27 cellular contexts compared by ENCODE assay signal in the genomic region with DNA sequence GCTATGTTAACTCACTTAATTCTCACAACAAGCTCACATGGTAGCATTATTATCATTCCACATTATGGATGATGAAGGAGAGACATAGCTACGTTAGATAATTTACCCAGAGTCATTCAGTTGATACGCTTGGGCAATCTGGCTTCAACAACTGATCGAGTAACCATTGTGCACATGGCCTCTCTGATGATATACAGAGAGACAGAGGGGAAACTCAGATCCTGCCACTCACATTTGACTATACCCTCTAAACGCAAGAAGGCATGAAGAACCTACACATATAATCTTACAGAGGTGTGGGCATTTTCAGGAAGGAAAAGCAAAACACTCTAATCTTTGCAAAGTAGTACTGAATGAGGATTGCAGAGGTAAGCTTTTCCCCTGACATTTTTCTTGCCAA.
A peak's percentile ranks its signal among the peaks of the same experiment; 100 is the strongest.
DNase-seq lines count a peak whose midpoint lies in the region; ATAC-seq, FAIRE-seq and TF ChIP-seq lines count a peak whose summit lies in the region.
"Had no signal": no experiment of that assay in that cellular context is flagged by ENCODE, and none has a peak within 500 bp of the region (broad histone marks: within the 10 kb centered on the region; RNA-seq: fewer than 3 reads in every experiment).

No MANE protein-coding gene starts in this region.

- no peak overlapping the region for H3K9ac ChIP-seq in GM12878 (ENCODE audit: control insufficient read depth, insufficient read depth, low read length)
- H3K9ac ChIP-seq in mesenchymal stem cell (ENCODE audit: low read length), result no peak overlapping the region
- H3K9ac ChIP-seq: BLaER1 treated with 17β-estradiol and CSF1 and Interleukin-3, amounts not matched to agents 10 nM and 100 nM; GM23248 had no signal

- no peak for FAIRE-seq in GM12878 (lab: Jason Lieb, UNC)
- FAIRE-seq: A549, D721Med, HepG2 had no signal

- no peaks in the 10 kb centered on the region for H3K79me1 ChIP-seq in mesenchymal stem cell (replicated peaks; ENCODE audit: low read length, poor library complexity, severe bottlenecking)

- in situ Hi-C loops in GM12878 (cut with MboI), result no loop called here

- H3K9me3 ChIP-seq in GM12878 (replicated peaks; ENCODE audit: control insufficient read depth, insufficient read depth, low read length) (no peaks in the 10 kb centered on the region), mesenchymal stem cell (ENCODE audit: control insufficient read depth, low read length) (no peaks in the 10 kb centered on the region)
- H3K9me3 ChIP-seq: A549; BLaER1 treated with 17β-estradiol and CSF1 and Interleukin-3, amounts not matched to agents 10 nM and 100 nM had no signal

- POLR2A ChIA-PET in GM12878 (lab: Charles Lee), result interaction anchor here (1.0 to 2.0 kb wide), 3 partner anchors 10 to 37 kb away, joined by 3 to 11 read pairs (median 3); no protein-coding TSS in a partner anchor

- H2AFZ ChIP-seq in GM12878 (ENCODE audit: control insufficient read depth, low read depth, low read length) (no peak overlapping the region), mesenchymal stem cell (ENCODE audit: low read depth, low read length) (no peak overlapping the region)
- H2AFZ ChIP-seq: GM23248 had no signal

- no peak for TF ChIP-seq CTCF in GM12878 (IDR thresholded peaks at IDR 0.05 in 2 of 3, conservative IDR thresholded peaks at IDR 0.05 in 1 of 3; ENCODE audit: control insufficient read depth in 2 of 3, extremely low read depth in 1 of 3, insufficient read depth in 1 of 3, low read depth in 3 of 3, low read length in 3 of 3)

- H3K14ac ChIP-seq in mesenchymal stem cell (ENCODE audit: low read length in 2 of 2), result no peak overlapping the region

- no peak for TF ChIP-seq RAD21 in GM12878 (IDR thresholded peaks at IDR 0.05; ENCODE audit: insufficient read depth, low read depth, low read length)

- no peaks in the 10 kb centered on the region for H3K36me3 ChIP-seq in GM12878 (ENCODE audit: control insufficient read depth in 2 of 2, insufficient read depth in 2 of 2, low read length in 1 of 2)
- H3K36me3 ChIP-seq in mesenchymal stem cell (ENCODE audit: control insufficient read depth in 1 of 2, insufficient read depth in 2 of 2, low read depth in 1 of 2, low read length in 2 of 2), result no peaks in the 10 kb centered on the region
- H3K36me3 ChIP-seq: BLaER1 treated with 17β-estradiol and CSF1 and Interleukin-3, amounts not matched to agents 10 nM and 100 nM had no signal

- no peak overlapping the region for H3K4me3 ChIP-seq in GM12878
- no peak overlapping the region for H3K4me3 ChIP-seq in mesenchymal stem cell (ENCODE audit: insufficient read depth in 1 of 2, low read depth in 1 of 2, low read length in 2 of 2)
- H3K4me3 ChIP-seq: A549; BLaER1 treated with 17β-estradiol and CSF1 and Interleukin-3, amounts not matched to agents 10 nM and 100 nM; GM23248 had no signal

- no peak overlapping the region for H2BK12ac ChIP-seq in mesenchymal stem cell (ENCODE audit: low read length in 2 of 2)

- no TSS peak for BruUV-seq in GM12878 (replicated peaks; lab: Mats Ljungman, UMichigan)

- CTCF ChIA-PET in GM12878 (lab: Yijun Ruan, JAX), result interaction anchor here (0.7 to 2.0 kb wide), 7 partner anchors 10 to 224 kb away, joined by 3 to 5 read pairs (median 3); no protein-coding TSS in a partner anchor

- H3K18ac ChIP-seq in mesenchymal stem cell (ENCODE audit: low read depth in 1 of 2, low read length in 2 of 2), result no peak overlapping the region

- H3K4me2 ChIP-seq in GM12878 (ENCODE audit: control insufficient read depth, insufficient read depth), result no peak overlapping the region
- no peak overlapping the region for H3K4me2 ChIP-seq in mesenchymal stem cell (ENCODE audit: low read length, poor library complexity, severe bottlenecking)
- H3K4me2 ChIP-seq: A549; BLaER1 treated with 17β-estradiol and CSF1 and Interleukin-3, amounts not matched to agents 10 nM and 100 nM had no signal

- no peak overlapping the region for H2BK120ac ChIP-seq in mesenchymal stem cell (ENCODE audit: low read depth, low read length)

- TF ChIP-seq POLR2A in GM12878 (IDR thresholded peaks at IDR 0.05; ENCODE audit: low read depth, low read length), result no peak

- SMC1A ChIA-PET in GM12878 (lab: Charles Lee; ENCODE audit: uncharacterized antibody, unreplicated experiment), result interaction anchor here (0.6 to 5.3 kb wide), 15 partner anchors 8 to 223 kb away, joined by 3 to 51 read pairs (median 3); no protein-coding TSS in a partner anchor

- WGBS in GM12878 (ENCODE audit: insufficient coverage, insufficient replicate concordance, low lambda C conversion rate, missing lambda C conversion rate), result 19% methylated on average over 4 of the region's 4 CpGs
- WGBS in mesenchymal stem cell, result 64% methylated on average over 3 of the region's 4 CpGs

- no peak overlapping the region for H3K4ac ChIP-seq in mesenchymal stem cell (ENCODE audit: low read depth in 1 of 2, low read length in 2 of 2)

- no peak overlapping the region for H3K23ac ChIP-seq in mesenchymal stem cell (ENCODE audit: low read length in 2 of 2)

- ATAC-seq in GM18861 (IDR thresholded peaks at IDR 0.05; ENCODE audit: unreplicated experiment), result peak; percentile 32
- peak; percentile 48 for ATAC-seq in GM18907 (IDR thresholded peaks at IDR 0.05; ENCODE audit: unreplicated experiment)
- ATAC-seq in HG02798 (IDR thresholded peaks at IDR 0.05; ENCODE audit: poor library complexity, unreplicated experiment), result peak; percentile 35
- ATAC-seq in GM12878, result no peak
- ATAC-seq: A549, HepG2, Panc1, T-cell had no signal

- no peak overlapping the region for H2BK15ac ChIP-seq in mesenchymal stem cell (ENCODE audit: low read depth, poor library complexity, severe bottlenecking)

- no peak for TF ChIP-seq EP300 in GM12878 (IDR thresholded peaks at IDR 0.05; ENCODE audit: borderline replicate concordance in 1 of 2, control insufficient read depth in 1 of 2, low read depth in 2 of 2, low read length in 2 of 2)

- no peaks in the 10 kb centered on the region for H4K20me1 ChIP-seq in GM12878 (ENCODE audit: control insufficient read depth, insufficient read depth)
- H4K20me1 ChIP-seq: BLaER1 treated with 17β-estradiol and CSF1 and Interleukin-3, amounts not matched to agents 10 nM and 100 nM had no signal

- intact Hi-C loops in GM12878 (cut with micrococcal nuclease; ENCODE audit: unreplicated experiment), result loop anchor here (5.0 kb wide), 1 partner anchor 150 kb away; no protein-coding TSS in a partner anchor

- H2AK5ac ChIP-seq in mesenchymal stem cell (ENCODE audit: low read length, severe bottlenecking), result no peak overlapping the region

- no peak overlapping the region for H3K27ac ChIP-seq in GM12878 (ENCODE audit: control insufficient read depth, insufficient read depth)
- H3K27ac ChIP-seq in mesenchymal stem cell (ENCODE audit: low read length, poor library complexity, severe bottlenecking), result no peak overlapping the region
- H3K27ac ChIP-seq: A549; BLaER1 treated with 17β-estradiol and CSF1 and Interleukin-3, amounts not matched to agents 10 nM and 100 nM; GM23248; RWPE1 had no signal

- RAD21 ChIA-PET in GM12878 (lab: Charles Lee; ENCODE audit: unreplicated experiment), result interaction anchor here (0.9 to 2.3 kb wide), 5 partner anchors 12 to 130 kb away, joined by 3 to 10 read pairs (median 5); no protein-coding TSS in a partner anchor

- no peaks in the 10 kb centered on the region for H3K79me2 ChIP-seq in GM12878 (ENCODE audit: control insufficient read depth, insufficient read depth, low read length)

- DNase-seq in GM12878 (ENCODE audit: low read depth, low spot score), result no peak
- no peak for DNase-seq in activated T-cell treated with anti-CD3 and anti-CD28 coated beads for 4 hours
- DNase-seq in HK-2 (ENCODE audit: unreplicated experiment), result no peak
- DNase-seq in mesenchymal stem cell, result no peak
- DNase-seq: AML-193; CD4-positive, alpha-beta T cell; GM23248; H7; Kasumi-1; MV-4-11; NCI-H1105; NCI-H1436 treated with DMSO at 0.1 percent for 48 hours; NCI-H1930; NCI-H446 treated with DMSO at 0.1 percent for 48 hours; NCI-H526; NCI-H82; SHP77; T-cell had no signal

- no peaks in the 10 kb centered on the region for H3K27me3 ChIP-seq in GM12878 (replicated peaks in 1 of 2; ENCODE audit: control insufficient read depth in 2 of 2, insufficient read depth in 2 of 2, low read length in 1 of 2)
- peaks cover 0 to 3% of the 10 kb centered on the region in 2 experiments for H3K27me3 ChIP-seq in mesenchymal stem cell (ENCODE audit: control insufficient read depth in 1 of 2, insufficient read depth in 1 of 2, low read length in 2 of 2)
- H3K27me3 ChIP-seq: BLaER1 treated with 17β-estradiol and CSF1 and Interleukin-3, amounts not matched to agents 10 nM and 100 nM had no signal

- no peak overlapping the region for H4K91ac ChIP-seq in mesenchymal stem cell (ENCODE audit: low read length)

- H4K8ac ChIP-seq in mesenchymal stem cell (ENCODE audit: low read length), result no peak overlapping the region

- H2BK5ac ChIP-seq in mesenchymal stem cell (ENCODE audit: low read depth, low read length, poor library complexity, severe bottlenecking), result no peak overlapping the region

- H3K4me1 ChIP-seq in GM12878 (ENCODE audit: control insufficient read depth, insufficient read depth, low read length) (no peaks in the 10 kb centered on the region; the same call in 1 of the 2 replicates), mesenchymal stem cell (ENCODE audit: control insufficient read depth, insufficient read depth, low read depth, low read length) (no peaks in the 10 kb centered on the region)
- H3K4me1 ChIP-seq: A549; BLaER1 treated with 17β-estradiol and CSF1 and Interleukin-3, amounts not matched to agents 10 nM and 100 nM had no signal
